In the genomic region with DNA sequence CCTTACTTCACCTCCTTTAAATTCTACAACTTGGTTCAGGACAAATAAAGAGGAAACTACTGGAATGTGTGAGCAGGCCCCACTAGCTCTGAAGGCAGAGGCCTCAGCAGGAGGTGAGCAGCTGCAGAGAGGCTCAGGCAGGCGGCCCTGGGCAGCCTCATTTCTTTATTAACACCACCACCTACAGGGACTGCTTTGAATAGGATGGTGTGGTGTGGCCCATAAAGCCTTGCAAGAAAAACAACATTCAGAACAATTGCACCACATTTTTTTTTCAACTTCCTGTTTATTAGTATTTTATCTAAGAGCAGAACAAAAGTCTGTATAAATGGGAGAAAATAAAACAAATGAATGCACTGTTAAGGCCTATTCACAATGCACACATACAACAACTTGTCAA, we compare ENCODE assay signal across 8 cellular contexts.
A peak's percentile ranks its signal among the peaks of the same experiment; 100 is the strongest.
DNase-seq lines count a peak whose midpoint lies in the region; ATAC-seq and TF ChIP-seq lines count a peak whose summit lies in the region.
"Not testable (repeated sequence)": the region's sequence is repeated elsewhere in the genome, so short reads cannot be mapped to it uniquely, and the experiment has no call there.

No MANE protein-coding gene starts in this region.

- H3K27ac ChIP-seq in Panc1 (ENCODE audit: low read length): 0 out of 2 replicates have a peak overlapping the region, but pooled peaks have one; percentile 75

- peak; percentile 12 for DNase-seq in GM04504 (ENCODE audit: low read depth)
- DNase-seq in Panc1 (ENCODE audit: low read depth, low spot score); activated naive CD8-positive, alpha-beta T cell treated with anti-CD3 and anti-CD28 coated beads, Interleukin-2, amount 50 U/mL, for 24 hours: not testable (repeated sequence)
- peak; percentile 45 for DNase-seq in fibroblast of peridontal ligament (ENCODE audit: extremely low read depth)
- peak; percentile 5 for DNase-seq in medulla oblongata (ENCODE audit: extremely low spot score)
- DNase-seq in stimulated activated naive CD8-positive, alpha-beta T cell treated with anti-CD3 and anti-CD28 coated beads, Interleukin-15, amount 100 ng/mL, for 72 hours: peak; percentile 18 to 47

- H3K4me3 Mint-ChIP-seq in activated naive CD8-positive, alpha-beta T cell treated with anti-CD3 and anti-CD28 coated beads, Interleukin-2, amount 50 U/mL, for 24 hours; stimulated activated naive CD8-positive, alpha-beta T cell treated with anti-CD3 and anti-CD28 coated beads, Interleukin-15, amount 100 ng/mL, for 72 hours: not testable (repeated sequence)

- TF ChIP-seq CTCF in Panc1 (IDR thresholded peaks at IDR 0.05): not testable (repeated sequence)

- not testable (repeated sequence) for H3K4me1 Mint-ChIP-seq in activated naive CD8-positive, alpha-beta T cell treated with anti-CD3 and anti-CD28 coated beads, Interleukin-2, amount 50 U/mL, for 24 hours; stimulated activated naive CD8-positive, alpha-beta T cell treated with anti-CD3 and anti-CD28 coated beads, Interleukin-15, amount 100 ng/mL, for 72 hours

- not testable (repeated sequence) for H3K36me3 Mint-ChIP-seq in activated naive CD8-positive, alpha-beta T cell treated with anti-CD3 and anti-CD28 coated beads, Interleukin-2, amount 50 U/mL, for 24 hours (ENCODE audit: low read depth)

- H3K4me3 ChIP-seq in Panc1 (ENCODE audit: low read depth in 2 of 2, low read length in 2 of 2): not testable (repeated sequence)

- in situ Hi-C loops in Panc1 (cut with HindIII; ENCODE audit: low pct_unique_long_range_greater_than_20kb, low sequenced_read_pairs): not testable (repeated sequence)

- not testable (repeated sequence) for H3K4me1 ChIP-seq in Panc1 (ENCODE audit: control insufficient read depth, insufficient read depth, low read length)

- not testable (repeated sequence) for H3K27me3 ChIP-seq in Panc1 (ENCODE audit: control insufficient read depth, insufficient read depth, low read length)

- H3K36me3 ChIP-seq in Panc1 (ENCODE audit: control insufficient read depth, insufficient read depth, low read length): not testable (repeated sequence)

- intact Hi-C loops in Panc1 (cut with micrococcal nuclease; ENCODE audit: unreplicated experiment): loop anchor here (10.0 kb wide), 1 partner anchor 330 kb away; a partner anchor contains a TSS

- ATAC-seq in GM21447 (IDR thresholded peaks at IDR 0.05; ENCODE audit: unreplicated experiment) (peak; percentile 88), HG03103 (IDR thresholded peaks at IDR 0.05; ENCODE audit: low read depth, unreplicated experiment) (peak; percentile 75), Panc1 (peak; percentile 85)
- ATAC-seq in activated naive CD8-positive, alpha-beta T cell treated with anti-CD3 and anti-CD28 coated beads, Interleukin-2, amount 50 U/mL, for 24 hours: peak; percentile 82
- ATAC-seq in stimulated activated naive CD8-positive, alpha-beta T cell treated with anti-CD3 and anti-CD28 coated beads, Interleukin-15, amount 100 ng/mL, for 72 hours: peak; percentile 91

- not testable (repeated sequence) for H3K9me3 ChIP-seq in Panc1 (ENCODE audit: control insufficient read depth, insufficient read depth, low read depth, low read length)

- not testable (repeated sequence) for H3K27me3 Mint-ChIP-seq in activated naive CD8-positive, alpha-beta T cell treated with anti-CD3 and anti-CD28 coated beads, Interleukin-2, amount 50 U/mL, for 24 hours; stimulated activated naive CD8-positive, alpha-beta T cell treated with anti-CD3 and anti-CD28 coated beads, Interleukin-15, amount 100 ng/mL, for 72 hours

- CTCF ChIA-PET in Panc1 (lab: Charles Lee): not testable (repeated sequence)

- not testable (repeated sequence) for H3K9me3 Mint-ChIP-seq in activated naive CD8-positive, alpha-beta T cell treated with anti-CD3 and anti-CD28 coated beads, Interleukin-2, amount 50 U/mL, for 24 hours; stimulated activated naive CD8-positive, alpha-beta T cell treated with anti-CD3 and anti-CD28 coated beads, Interleukin-15, amount 100 ng/mL, for 72 hours

- POLR2A ChIA-PET in Panc1 (lab: Charles Lee): not testable (repeated sequence)

- not testable (repeated sequence) for BruUV-seq in Panc1 (replicated peaks; lab: Mats Ljungman, UMichigan)

- H3K27ac Mint-ChIP-seq in activated naive CD8-positive, alpha-beta T cell treated with anti-CD3 and anti-CD28 coated beads, Interleukin-2, amount 50 U/mL, for 24 hours; stimulated activated naive CD8-positive, alpha-beta T cell treated with anti-CD3 and anti-CD28 coated beads, Interleukin-15, amount 100 ng/mL, for 72 hours: not testable (repeated sequence)
